Comparison of ENCODE assay signal across 2 cellular contexts in genomic region chr1:86521522-86521891, GRCh38.
TF ChIP-seq lines count a peak whose summit lies in the region.

No MANE protein-coding gene starts in this region.

TF ChIP-seq in IMR-90, 13 proteins besides CTCF, POLR2A, EP300 and RAD21:
- peak; percentile 15; the same call in 1 of the 2 replicates for TF ChIP-seq CEBPB (IDR thresholded peaks at IDR 0.05; ENCODE audit: low read depth, low read length)
- no peak for TF ChIP-seq RCOR1 (IDR thresholded peaks at IDR 0.05; ENCODE audit: insufficient replicate concordance, low read length)

TF ChIP-seq in K562, 482 proteins besides CTCF, POLR2A, EP300 and RAD21:
- TF ChIP-seq PCBP1 (IDR thresholded peaks at IDR 0.05; ENCODE audit: low read depth, low read length, poor library complexity, severe bottlenecking) (no peak), SAFB2 (IDR thresholded peaks at IDR 0.05; ENCODE audit: borderline replicate concordance, low read depth, low read length, severe bottlenecking) (no peak), CEBPG (CRISPR knock-in tag; IDR thresholded peaks at IDR 0.05) (no peak), CEBPG (tag; conservative IDR thresholded peaks at IDR 0.05 in 1 of 2, IDR thresholded peaks at IDR 0.05 in 1 of 2) (peak in 1 of 2 experiments; percentile 82; a peak in 2 of 4 replicates), ZSCAN32 (CRISPR knock-in tag; IDR thresholded peaks at IDR 0.05) (0 out of 2 replicates have a peak, but pooled peaks have one; percentile 52), ATF3 (IDR thresholded peaks at IDR 0.05) (peak; percentile 31; the same call in 1 of the 2 replicates), ATF3 (CRISPR knock-in tag; conservative IDR thresholded peaks at IDR 0.05) (no peak)
- TF ChIP-seq, protein P1, sequence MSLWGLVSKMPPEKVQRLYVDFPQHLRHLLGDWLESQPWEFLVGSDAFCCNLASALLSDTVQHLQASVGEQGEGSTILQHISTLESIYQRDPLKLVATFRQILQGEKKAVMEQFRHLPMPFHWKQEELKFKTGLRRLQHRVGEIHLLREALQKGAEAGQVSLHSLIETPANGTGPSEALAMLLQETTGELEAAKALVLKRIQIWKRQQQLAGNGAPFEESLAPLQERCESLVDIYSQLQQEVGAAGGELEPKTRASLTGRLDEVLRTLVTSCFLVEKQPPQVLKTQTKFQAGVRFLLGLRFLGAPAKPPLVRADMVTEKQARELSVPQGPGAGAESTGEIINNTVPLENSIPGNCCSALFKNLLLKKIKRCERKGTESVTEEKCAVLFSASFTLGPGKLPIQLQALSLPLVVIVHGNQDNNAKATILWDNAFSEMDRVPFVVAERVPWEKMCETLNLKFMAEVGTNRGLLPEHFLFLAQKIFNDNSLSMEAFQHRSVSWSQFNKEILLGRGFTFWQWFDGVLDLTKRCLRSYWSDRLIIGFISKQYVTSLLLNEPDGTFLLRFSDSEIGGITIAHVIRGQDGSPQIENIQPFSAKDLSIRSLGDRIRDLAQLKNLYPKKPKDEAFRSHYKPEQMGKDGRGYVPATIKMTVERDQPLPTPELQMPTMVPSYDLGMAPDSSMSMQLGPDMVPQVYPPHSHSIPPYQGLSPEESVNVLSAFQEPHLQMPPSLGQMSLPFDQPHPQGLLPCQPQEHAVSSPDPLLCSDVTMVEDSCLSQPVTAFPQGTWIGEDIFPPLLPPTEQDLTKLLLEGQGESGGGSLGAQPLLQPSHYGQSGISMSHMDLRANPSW (CRISPR knock-in tag; IDR thresholded peaks at IDR 0.05): no peak
- TF ChIP-seq, protein P2, sequence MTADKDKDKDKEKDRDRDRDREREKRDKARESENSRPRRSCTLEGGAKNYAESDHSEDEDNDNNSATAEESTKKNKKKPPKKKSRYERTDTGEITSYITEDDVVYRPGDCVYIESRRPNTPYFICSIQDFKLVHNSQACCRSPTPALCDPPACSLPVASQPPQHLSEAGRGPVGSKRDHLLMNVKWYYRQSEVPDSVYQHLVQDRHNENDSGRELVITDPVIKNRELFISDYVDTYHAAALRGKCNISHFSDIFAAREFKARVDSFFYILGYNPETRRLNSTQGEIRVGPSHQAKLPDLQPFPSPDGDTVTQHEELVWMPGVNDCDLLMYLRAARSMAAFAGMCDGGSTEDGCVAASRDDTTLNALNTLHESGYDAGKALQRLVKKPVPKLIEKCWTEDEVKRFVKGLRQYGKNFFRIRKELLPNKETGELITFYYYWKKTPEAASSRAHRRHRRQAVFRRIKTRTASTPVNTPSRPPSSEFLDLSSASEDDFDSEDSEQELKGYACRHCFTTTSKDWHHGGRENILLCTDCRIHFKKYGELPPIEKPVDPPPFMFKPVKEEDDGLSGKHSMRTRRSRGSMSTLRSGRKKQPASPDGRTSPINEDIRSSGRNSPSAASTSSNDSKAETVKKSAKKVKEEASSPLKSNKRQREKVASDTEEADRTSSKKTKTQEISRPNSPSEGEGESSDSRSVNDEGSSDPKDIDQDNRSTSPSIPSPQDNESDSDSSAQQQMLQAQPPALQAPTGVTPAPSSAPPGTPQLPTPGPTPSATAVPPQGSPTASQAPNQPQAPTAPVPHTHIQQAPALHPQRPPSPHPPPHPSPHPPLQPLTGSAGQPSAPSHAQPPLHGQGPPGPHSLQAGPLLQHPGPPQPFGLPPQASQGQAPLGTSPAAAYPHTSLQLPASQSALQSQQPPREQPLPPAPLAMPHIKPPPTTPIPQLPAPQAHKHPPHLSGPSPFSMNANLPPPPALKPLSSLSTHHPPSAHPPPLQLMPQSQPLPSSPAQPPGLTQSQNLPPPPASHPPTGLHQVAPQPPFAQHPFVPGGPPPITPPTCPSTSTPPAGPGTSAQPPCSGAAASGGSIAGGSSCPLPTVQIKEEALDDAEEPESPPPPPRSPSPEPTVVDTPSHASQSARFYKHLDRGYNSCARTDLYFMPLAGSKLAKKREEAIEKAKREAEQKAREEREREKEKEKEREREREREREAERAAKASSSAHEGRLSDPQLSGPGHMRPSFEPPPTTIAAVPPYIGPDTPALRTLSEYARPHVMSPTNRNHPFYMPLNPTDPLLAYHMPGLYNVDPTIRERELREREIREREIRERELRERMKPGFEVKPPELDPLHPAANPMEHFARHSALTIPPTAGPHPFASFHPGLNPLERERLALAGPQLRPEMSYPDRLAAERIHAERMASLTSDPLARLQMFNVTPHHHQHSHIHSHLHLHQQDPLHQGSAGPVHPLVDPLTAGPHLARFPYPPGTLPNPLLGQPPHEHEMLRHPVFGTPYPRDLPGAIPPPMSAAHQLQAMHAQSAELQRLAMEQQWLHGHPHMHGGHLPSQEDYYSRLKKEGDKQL (CRISPR knock-in tag; IDR thresholded peaks at IDR 0.05; ENCODE audit: borderline replicate concordance): no peak
